Comparison of ENCODE assay signal across 8 cellular contexts in the genomic region with DNA sequence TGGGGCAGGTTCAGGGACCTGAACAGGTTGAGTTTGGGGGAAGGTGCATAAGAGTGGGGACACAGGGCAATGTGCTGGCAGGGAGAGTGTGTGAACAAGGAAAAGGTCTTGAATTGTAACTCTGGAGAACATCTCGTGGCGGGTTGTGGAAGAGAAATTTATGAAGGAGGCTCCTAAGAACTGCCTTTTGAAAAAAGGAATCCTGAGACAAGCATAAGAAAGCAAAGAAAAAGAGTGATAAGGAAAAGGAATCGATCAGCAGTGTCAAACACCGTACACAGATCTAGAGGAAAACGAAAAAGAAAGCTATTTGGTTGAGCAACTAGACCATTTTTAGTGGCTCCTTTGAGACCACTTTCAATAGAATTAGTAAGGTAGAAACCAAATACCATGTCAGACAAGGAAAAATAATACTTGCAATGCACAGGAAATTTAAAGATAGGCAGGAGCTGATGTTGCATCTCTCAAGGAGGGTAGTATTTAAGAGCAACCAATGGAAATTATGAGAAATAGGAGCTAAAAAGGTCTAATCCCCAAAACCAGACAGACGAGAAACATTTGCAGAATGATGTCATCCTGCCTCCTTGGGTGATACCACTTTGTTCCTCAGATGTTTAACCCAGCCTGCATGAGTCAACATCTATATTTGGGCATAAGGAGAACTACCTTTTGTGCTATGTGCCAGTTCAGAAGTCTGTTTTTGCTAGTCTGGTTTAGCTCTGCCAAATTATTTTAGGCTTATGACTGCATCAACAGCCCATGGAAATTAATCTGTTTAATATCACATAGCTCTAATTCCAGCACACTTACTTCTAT.
DNase-seq lines count a peak whose midpoint lies in the region; ATAC-seq and TF ChIP-seq lines count a peak whose summit lies in the region.

No MANE protein-coding gene starts in this region.

- intact Hi-C loops in prostate gland (cut with DNase I): no loop called here

- no peaks in the 10 kb centered on the region for H3K27me3 ChIP-seq in prostate gland (replicated peaks; ENCODE audit: insufficient read depth)
- H3K27me3 ChIP-seq in effector memory CD4-positive, alpha-beta T cell (replicated peaks; ENCODE audit: control insufficient read depth, insufficient read depth, low read length, poor library complexity, severe bottlenecking): no peaks in the 10 kb centered on the region

- no peak for TF ChIP-seq POLR2A in prostate gland (IDR thresholded peaks at IDR 0.05)

- H3K9me3 ChIP-seq in prostate gland: no peaks in the 10 kb centered on the region
- no peaks in the 10 kb centered on the region for H3K9me3 ChIP-seq in effector memory CD4-positive, alpha-beta T cell (ENCODE audit: control insufficient read depth, low read length)

- peak overlapping the region; percentile 81 for H3K4me3 ChIP-seq in GM08714 (ENCODE audit: low read length)
- no peak overlapping the region for H3K4me3 ChIP-seq in prostate gland
- H3K4me3 ChIP-seq in effector memory CD4-positive, alpha-beta T cell (ENCODE audit: insufficient read depth, low read depth, low read length, poor library complexity, severe bottlenecking): no peak overlapping the region

- ATAC-seq in GM21360 (IDR thresholded peaks at IDR 0.05; ENCODE audit: unreplicated experiment): peak; percentile 85
- ATAC-seq in HG03520 (IDR thresholded peaks at IDR 0.05; ENCODE audit: unreplicated experiment): peak; percentile 94
- peak; percentile 98 for ATAC-seq in esophagus mucosa

- H3K4me1 ChIP-seq in prostate gland (replicated peaks): no peaks in the 10 kb centered on the region
- no peaks in the 10 kb centered on the region for H3K4me1 ChIP-seq in effector memory CD4-positive, alpha-beta T cell (ENCODE audit: control insufficient read depth, insufficient read depth, low read length, poor library complexity, severe bottlenecking)

- 54% methylated on average over 6 of the region's 6 CpGs for WGBS in prostate gland

- H3K27ac ChIP-seq in prostate gland: peak overlapping the region in 1 of 2 donors; percentile 17
- H3K27ac ChIP-seq in effector memory CD4-positive, alpha-beta T cell (ENCODE audit: insufficient read depth, low read length, poor library complexity, severe bottlenecking): no peak overlapping the region

- peak; percentile 52 for DNase-seq in SKM-1 treated with dmso at 0.1 percent for 144 hours (lab: John Stamatoyannopoulos, UW; ENCODE audit: unreplicated experiment)
- peak; percentile 29 for DNase-seq in prostate gland (ENCODE audit: low spot score)
- DNase-seq in effector memory CD4-positive, alpha-beta T cell: no peak
- no peak for DNase-seq in UCSD-AML1 (lab: John Stamatoyannopoulos, UW; ENCODE audit: unreplicated experiment)

- H3K36me3 ChIP-seq in prostate gland: no peaks in the 10 kb centered on the region
- no peaks in the 10 kb centered on the region for H3K36me3 ChIP-seq in effector memory CD4-positive, alpha-beta T cell (ENCODE audit: control insufficient read depth, insufficient read depth, low read length)

- no peak for TF ChIP-seq CTCF in prostate gland (IDR thresholded peaks at IDR 0.05)

Comparison
In these comparisons a context has a peak if more than half of its experiments do, and no peak if none do; other contexts are left out.
1. DNase-seq: peak in SKM-1 treated with dmso at 0.1 percent for 144 hours (single experiment) and prostate gland (single experiment); none in effector memory CD4-positive, alpha-beta T cell (0 of 3) and UCSD-AML1 (single experiment).
2. Peak in every context shown above with its lines, with median percentiles within 50 percentile points of each other: ATAC-seq.